Comparison of ENCODE assay signal across 18 cellular contexts in the genomic region with DNA sequence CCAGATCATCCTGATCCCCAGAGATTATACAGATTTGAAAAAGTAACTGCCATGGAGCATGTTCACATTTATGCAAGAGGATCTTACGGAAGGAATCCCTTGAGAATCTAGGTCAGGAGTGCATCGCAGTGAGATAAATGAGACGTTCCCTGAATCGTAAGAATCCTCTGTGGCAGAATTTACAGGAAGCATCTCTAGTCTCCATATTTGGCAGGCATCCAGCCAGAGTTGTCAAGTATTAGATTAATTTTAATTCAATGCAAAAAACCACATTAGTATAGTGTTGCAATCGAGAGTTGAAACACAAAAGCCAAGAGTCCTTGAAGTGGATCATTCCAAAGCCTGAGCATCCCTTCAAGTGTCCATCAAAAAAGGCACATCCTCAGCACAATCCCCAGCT.
DNase-seq lines count a peak whose midpoint lies in the region; TF ChIP-seq lines count a peak whose summit lies in the region.
"Had no signal": no experiment of that assay in that cellular context is flagged by ENCODE, and none has a peak within 500 bp of the region (broad histone marks: within the 10 kb centered on the region; RNA-seq: fewer than 3 reads in every experiment).

No MANE protein-coding gene starts in this region.

- intact Hi-C loops in A673 (cut with micrococcal nuclease; ENCODE audit: unreplicated experiment): no loop called here

- H3K36me3 ChIP-seq in A673 (ENCODE audit: insufficient read depth, low read length, poor library complexity, severe bottlenecking): no peaks in the 10 kb centered on the region
- no peaks in the 10 kb centered on the region for H3K36me3 ChIP-seq in SK-N-MC (ENCODE audit: insufficient read depth, low read length)
- H3K36me3 ChIP-seq: BE2C, SJCRH30 had no signal

- no peak overlapping the region for H3K9ac ChIP-seq in SK-N-MC (ENCODE audit: insufficient read length)
- H3K9ac ChIP-seq: KMS-11 had no signal

- no peak for TF ChIP-seq CTCF in A673 (conservative IDR thresholded peaks at IDR 0.05; ENCODE audit: low read depth, low read length)
- TF ChIP-seq CTCF in coronary artery (IDR thresholded peaks at IDR 0.05): no peak

- H3K9me3 ChIP-seq in A673 (ENCODE audit: low read depth, low read length, poor library complexity, severe bottlenecking) (no peaks in the 10 kb centered on the region), SK-N-MC (ENCODE audit: low read depth, low read length) (no peaks in the 10 kb centered on the region)
- H3K9me3 ChIP-seq: A549, BE2C had no signal

- POLR2A ChIA-PET in A673 (lab: Charles Lee; ENCODE audit: low non-redundant PET): no interaction called here

- no TSS peak for BruUV-seq in A673 (replicated peaks; lab: Mats Ljungman, UMichigan)

- no peak overlapping the region for H3K27ac ChIP-seq in A673 (ENCODE audit: low read depth, low read length, poor library complexity, severe bottlenecking)
- no peak overlapping the region for H3K27ac ChIP-seq in SK-N-MC
- no peak overlapping the region for H3K27ac ChIP-seq in coronary artery
- H3K27ac ChIP-seq: A549, KMS-11, SJCRH30 had no signal

- no peaks in the 10 kb centered on the region for H3K27me3 ChIP-seq in A673 (replicated peaks; ENCODE audit: insufficient read depth, low read depth, low read length, poor library complexity)
- H3K27me3 ChIP-seq: BE2C, SJCRH30 had no signal

- H3K4me3 ChIP-seq in A673 (ENCODE audit: low read depth, low read length, poor library complexity, severe bottlenecking) (no peak overlapping the region), SK-N-MC (no peak overlapping the region), coronary artery (no peak overlapping the region)
- H3K4me3 ChIP-seq: A549, SJCRH30 had no signal

- CTCF ChIA-PET in A673 (lab: Charles Lee): no interaction called here

- DNase-seq in A673 (ENCODE audit: low spot score) (peak; percentile 85), NCI-H1105 treated with DMSO at 0.1 percent for 48 hours (lab: John Stamatoyannopoulos, UW) (peak; percentile 56), NCI-H2107 treated with DMSO at 0.1 percent for 48 hours (lab: John Stamatoyannopoulos, UW; ENCODE audit: unreplicated experiment) (peak; percentile 99), SK-N-MC (ENCODE audit: low read depth, low spot score) (peak; percentile 52), coronary artery (ENCODE audit: low spot score) (no peak), kidney glomerular epithelial cell (lab: John Stamatoyannopoulos, UW) (no peak)
- no peak for DNase-seq in activated CD4-positive, alpha-beta T cell treated with anti-CD3 and anti-CD28 coated beads, Interleukin-2, amount 50 U/mL, for 4 hours
- DNase-seq in activated CD4-positive, CD25-positive, alpha-beta regulatory T cell treated with anti-CD3 and anti-CD28 coated beads, Interleukin-2, amount 50 U/mL, for 72 hours: no peak
- DNase-seq: BE2C, DMS79, NCI-H1436, NCI-H2081, NCI-H446 treated with DMSO at 0.1 percent for 48 hours, NCI-H774, OCI-M1, SJCRH30 had no signal

- peaks cover 16% of the 10 kb centered on the region for H3K4me1 ChIP-seq in A673 (ENCODE audit: insufficient read depth, low read length, poor library complexity, severe bottlenecking)
- H3K4me1 ChIP-seq: A549, BE2C had no signal

Comparison
In these comparisons a context has a peak if more than half of its experiments do, and no peak if none do; other contexts are left out.
1. DNase-seq: peak in A673 (single experiment), NCI-H1105 treated with DMSO at 0.1 percent for 48 hours (single experiment), NCI-H2107 treated with DMSO at 0.1 percent for 48 hours (single experiment) and SK-N-MC (single experiment); none in activated CD4-positive, alpha-beta T cell treated with anti-CD3 and anti-CD28 coated beads, Interleukin-2, amount 50 U/mL, for 4 hours (0 of 2), coronary artery (single experiment), kidney glomerular epithelial cell (single experiment) and activated CD4-positive, CD25-positive, alpha-beta regulatory T cell treated with anti-CD3 and anti-CD28 coated beads, Interleukin-2, amount 50 U/mL, for 72 hours (single experiment).